ENCODE assay signal across 30 cellular contexts in genomic region chr12:42669471-42669997, GRCh38.
DNase-seq lines count a peak whose midpoint lies in the region; ATAC-seq and TF ChIP-seq lines count a peak whose summit lies in the region.
"Had no signal": no experiment of that assay in that cellular context is flagged by ENCODE, and none has a peak within 500 bp of the region (broad histone marks: within the 10 kb centered on the region; RNA-seq: fewer than 3 reads in every experiment).

No MANE protein-coding gene starts in this region.

- no peak overlapping the region for H2AFZ ChIP-seq in SK-N-SH (ENCODE audit: low read depth)
- H2AFZ ChIP-seq in OCI-LY7 (ENCODE audit: low read length): no peak overlapping the region

- H3K9ac ChIP-seq in SK-N-SH (no peak overlapping the region), iPS-20b (ENCODE audit: low read depth, low read length) (peak overlapping the region; percentile 10; the same call in 1 of the 2 replicates)

- no peak for TF ChIP-seq EP300 in SK-N-SH (IDR thresholded peaks at IDR 0.05; ENCODE audit: borderline replicate concordance in 1 of 2, low read depth in 1 of 2, low read length in 1 of 2)

- no peaks in the 10 kb centered on the region for H3K9me3 ChIP-seq in SK-N-SH
- no peaks in the 10 kb centered on the region for H3K9me3 ChIP-seq in iPS-20b (ENCODE audit: insufficient read depth, low read depth, low read length)
- H3K9me3 ChIP-seq in OCI-LY7 (ENCODE audit: low read length): no peaks in the 10 kb centered on the region
- H3K9me3 ChIP-seq: pancreas, right lobe of liver, suprapubic skin had no signal

- H3K36me3 ChIP-seq in SK-N-SH (replicated peaks in 1 of 2; ENCODE audit: control insufficient read depth in 1 of 2, insufficient read depth in 2 of 2, low read length in 1 of 2) (no peaks in the 10 kb centered on the region), iPS-20b (ENCODE audit: insufficient read depth, low read depth, low read length) (no peaks in the 10 kb centered on the region), OCI-LY7 (ENCODE audit: insufficient read depth, low read length) (no peaks in the 10 kb centered on the region)
- H3K36me3 ChIP-seq: pancreas, right lobe of liver, suprapubic skin had no signal

- TF ChIP-seq CTCF in SK-N-SH (IDR thresholded peaks at IDR 0.05): no peak
- TF ChIP-seq CTCF in cardiac fibroblast (IDR thresholded peaks at IDR 0.05; ENCODE audit: low read depth, low read length): no peak
- no peak for TF ChIP-seq CTCF in foreskin fibroblast (IDR thresholded peaks at IDR 0.05; ENCODE audit: low read depth, low read length)
- no peak for TF ChIP-seq CTCF in OCI-LY7 (conservative IDR thresholded peaks at IDR 0.05; ENCODE audit: low read length)

- H3K79me2 ChIP-seq in SK-N-SH (ENCODE audit: insufficient read depth) (no peaks in the 10 kb centered on the region), OCI-LY7 (ENCODE audit: insufficient read depth, low read depth, low read length) (no peaks in the 10 kb centered on the region)

- no peak for TF ChIP-seq RAD21 in SK-N-SH (IDR thresholded peaks at IDR 0.05; ENCODE audit: low read length)

- intact Hi-C loops in OCI-LY7 (cut with micrococcal nuclease; ENCODE audit: unreplicated experiment): no loop called here

- DNase-seq in SK-N-SH (no peak), cardiac fibroblast (ENCODE audit: low read depth in 2 of 2) (peak; percentile 25 to 31), foreskin fibroblast (no peak), AG20443 (ENCODE audit: low spot score) (no peak), OCI-LY7 (ENCODE audit: low spot score) (no peak)
- DNase-seq: activated CD4-positive, alpha-beta memory T cell treated with anti-CD3 and anti-CD28 coated beads, Interleukin-2, amount 10 ng/mL, durations not matched to agents 7 days and 5 days; activated CD4-positive, alpha-beta T cell treated with anti-CD3 and anti-CD28 coated beads for 1 hour; activated naive CD4-positive, alpha-beta T cell treated with anti-CD3 and anti-CD28 coated beads, Interleukin-2, amount 50 U/mL, for 16 hours; amygdala; CD8-positive, alpha-beta T cell; central memory CD4-positive, alpha-beta T cell; DMS 273 treated with DMSO at 0.1 percent for 48 hours; H7; Kasumi-1; NCI-H1436; NCI-H2107; NCI-H446; NCI-H774; pancreas; right lobe of liver; RPMI8226; stimulated activated CD4-positive, alpha-beta T cell treated with anti-CD3 and anti-CD28 coated beads, Interleukin-4, amount 100 ng/mL, for 4 hours; stimulated activated naive B cell treated with anti-CD40 and anti-IgM and Interleukin-4, amounts not matched to agents 10 μg/mL and 1 μg/mL and 100 μg/mL, for 72 hours had no signal

- H3K4me1 ChIP-seq in SK-N-SH (ENCODE audit: control insufficient read depth in 1 of 2, insufficient read depth in 2 of 2, low read depth in 1 of 2, low read length in 1 of 2) (no peaks in the 10 kb centered on the region), iPS-20b (ENCODE audit: insufficient read depth, low read length) (peaks cover 21% of the 10 kb centered on the region; the same call in 1 of the 2 replicates), OCI-LY7 (ENCODE audit: insufficient read depth, low read length, poor library complexity, severe bottlenecking) (no peaks in the 10 kb centered on the region)
- H3K4me1 ChIP-seq: pancreas, right lobe of liver, suprapubic skin had no signal

- no TSS peak for BruUV-seq in OCI-LY7 (replicated peaks; lab: Mats Ljungman, UMichigan)

- H3K4me2 ChIP-seq in SK-N-SH: no peak overlapping the region
- H3K4me2 ChIP-seq in OCI-LY7 (ENCODE audit: low read length): no peak overlapping the region

- H3F3A ChIP-seq in SK-N-SH (replicated peaks; ENCODE audit: insufficient read depth): no peaks in the 10 kb centered on the region

- ATAC-seq in SK-N-SH treated with all-trans-retinoic acid at 6 μM for 48 hours (no peak), HG03520 (IDR thresholded peaks at IDR 0.05; ENCODE audit: unreplicated experiment) (no peak)
- ATAC-seq: activated T-helper 17 cell treated with anti-CD3 and anti-CD28 coated beads, Interleukin-2, amount 50 U/mL, for 72 hours; CD8-positive, alpha-beta T cell; pancreas; right lobe of liver; stimulated activated naive B cell treated with anti-CD40 and anti-IgM and Interleukin-4, amounts not matched to agents 10 μg/mL and 1 μg/mL and 100 μg/mL, for 72 hours had no signal

- CTCF ChIA-PET in SK-N-SH (lab: Yijun Ruan, JAX): interaction anchor here (1.2 kb wide), 1 partner anchor 10 kb away, joined by 4 read pairs; no protein-coding TSS in a partner anchor
- CTCF ChIA-PET in OCI-LY7 (lab: Charles Lee; ENCODE audit: unreplicated experiment): no interaction called here

- H4K20me1 ChIP-seq in SK-N-SH (ENCODE audit: insufficient read depth): no peaks in the 10 kb centered on the region
- H4K20me1 ChIP-seq in OCI-LY7 (ENCODE audit: insufficient read depth, low read length): no peaks in the 10 kb centered on the region

- WGBS in SK-N-SH (ENCODE audit: low lambda C conversion rate): 18% methylated on average over 3 of the region's 3 CpGs

- POLR2A ChIA-PET in SK-N-SH (lab: Yijun Ruan, JAX): no interaction called here
- POLR2A ChIA-PET in OCI-LY7 (lab: Charles Lee): interaction anchor here (1.0 to 1.2 kb wide), 2 partner anchors 10 to 57 kb away, joined by 3 read pairs; no protein-coding TSS in a partner anchor

- no peaks in the 10 kb centered on the region for H3K9me2 ChIP-seq in SK-N-SH
- no peaks in the 10 kb centered on the region for H3K9me2 ChIP-seq in OCI-LY7 (ENCODE audit: insufficient read depth, low read length)

- no peak overlapping the region for H3K27ac ChIP-seq in SK-N-SH (ENCODE audit: low read depth in 2 of 2, low read length in 1 of 2)
- peak overlapping the region; percentile 34 for H3K27ac ChIP-seq in iPS-20b (ENCODE audit: low read length)
- H3K27ac ChIP-seq in OCI-LY7 (ENCODE audit: low read depth, low read length, poor library complexity, severe bottlenecking): no peak overlapping the region
- H3K27ac ChIP-seq: 22Rv1, pancreas, right lobe of liver, suprapubic skin had no signal

- H3K27me3 ChIP-seq in SK-N-SH (ENCODE audit: insufficient read depth) (no peaks in the 10 kb centered on the region), iPS-20b (ENCODE audit: insufficient read depth, low read length) (no peaks in the 10 kb centered on the region)
- H3K27me3 ChIP-seq: pancreas, right lobe of liver, suprapubic skin had no signal

- no peak overlapping the region for H3K4me3 ChIP-seq in SK-N-SH (ENCODE audit: low read depth in 2 of 2, low read length in 1 of 2)
- no peak overlapping the region for H3K4me3 ChIP-seq in cardiac fibroblast (replicated peaks in 1 of 2; ENCODE audit: low read depth in 2 of 2, low read length in 2 of 2)
- peak overlapping the region; percentile 39; the same call in 1 of the 2 replicates for H3K4me3 ChIP-seq in iPS-20b (ENCODE audit: low read length)
- H3K4me3 ChIP-seq in foreskin fibroblast (ENCODE audit: low read depth in 1 of 2, low read length in 2 of 2): no peak overlapping the region
- no peak overlapping the region for H3K4me3 ChIP-seq in OCI-LY7 (ENCODE audit: low read depth, low read length, poor library complexity, severe bottlenecking)
- H3K4me3 ChIP-seq: lung, pancreas, right lobe of liver, suprapubic skin had no signal

TF ChIP-seq in SK-N-SH treated with all-trans-retinoic acid at 6 μM for 48 hours, 23 proteins besides CTCF, POLR2A, EP300 and RAD21:
- no peak for TF ChIP-seq ZC3H10 (CRISPR knock-in tag; IDR thresholded peaks at IDR 0.05)
- no peak for TF ChIP-seq RARB (CRISPR knock-in tag; IDR thresholded peaks at IDR 0.05)
- TF ChIP-seq ISL1 (CRISPR knock-in tag; IDR thresholded peaks at IDR 0.05): peak; percentile 40; the same call in 1 of the 2 replicates
TF ChIP-seq in SK-N-SH treated with all-trans-retinoic acid at 6 μM for 48 hours: peak in this region for 1.

TF ChIP-seq in SK-N-SH, 30 proteins besides CTCF, POLR2A, EP300 and RAD21:
- TF ChIP-seq GATA2 (CRISPR knock-in tag; IDR thresholded peaks at IDR 0.05): no peak

Comparison
In these comparisons a context has a peak if more than half of its experiments do, and no peak if none do; other contexts are left out.
1. DNase-seq: peak in cardiac fibroblast (2 of 2); none in SK-N-SH (single experiment), foreskin fibroblast (0 of 2), AG20443 (single experiment) and OCI-LY7 (single experiment).